ENCODE assay signal across 8 cellular contexts in genomic region chrX:7147431-7147977, GRCh38. TPM values are rescaled to one million over a fixed set of nuclear protein-coding genes. Genes with fewer than 3 reads are reported as not detected.
A peak's percentile ranks its signal among the peaks of the same experiment; 100 is the strongest.
DNase-seq lines count a peak whose midpoint lies in the region; ATAC-seq and TF ChIP-seq lines count a peak whose summit lies in the region.

TSS of gene STS (plus strand) at chrX:7147712. CDS start at chrX:7253200, 105,488 bp downstream.

- H3K4me1 ChIP-seq in RWPE2 (ENCODE audit: insufficient read depth, poor library complexity, severe bottlenecking), result peaks cover 4% of the 10 kb centered on the region
- H3K4me1 ChIP-seq in ascending aorta, result peaks cover 0 to 7% of the 10 kb centered on the region in 2 donors
- H3K4me1 ChIP-seq in sigmoid colon, result peaks cover 0 to 7% (median 0%) of the 10 kb centered on the region in 4 donors

- ATAC-seq in GM18873 (IDR thresholded peaks at IDR 0.05; ENCODE audit: low FRiP score, unreplicated experiment) (peak; percentile 22), HG03108 (IDR thresholded peaks at IDR 0.05; ENCODE audit: unreplicated experiment) (peak; percentile 43), RWPE2 (ENCODE audit: low read depth) (peak; percentile 42)

- peak within 1 kb of the TSS; percentile 84 for H3K4me3 ChIP-seq in AG04450 (ENCODE audit: low read depth, low read length)
- peak within 1 kb of the TSS; percentile 90 for H3K4me3 ChIP-seq in RWPE2 (ENCODE audit: severe bottlenecking)
- peak within 1 kb of the TSS; percentile 66 to 70 for H3K4me3 ChIP-seq in ascending aorta
- H3K4me3 ChIP-seq in iPS-11a (ENCODE audit: low read depth, low read length), result peak within 1 kb of the TSS; percentile 67
- H3K4me3 ChIP-seq in sigmoid colon, result peak within 1 kb of the TSS; percentile 70 to 78 (median 74)

- TF ChIP-seq EP300 in sigmoid colon (IDR thresholded peaks at IDR 0.05), result no peak

- H3K36me3 ChIP-seq in RWPE2 (ENCODE audit: low read depth) (no peaks in the 10 kb centered on the region), ascending aorta (no peaks in the 10 kb centered on the region), sigmoid colon (no peaks in the 10 kb centered on the region)

- intact Hi-C loops in ascending aorta (cut with DNase I), result loop anchor here (5.0 kb wide), 1 partner anchor 185 kb away; no protein-coding TSS in a partner anchor
- intact Hi-C loops in sigmoid colon (cut with DNase I), result no loop called here

- H3K27me3 ChIP-seq in AG04450 (ENCODE audit: control insufficient read depth, insufficient read depth, low read length) (no peaks in the 10 kb centered on the region), RWPE2 (ENCODE audit: insufficient read depth, poor library complexity, severe bottlenecking) (no peaks in the 10 kb centered on the region), ascending aorta (no peaks in the 10 kb centered on the region), sigmoid colon (no peaks in the 10 kb centered on the region)

- CTCF ChIA-PET in AG04450 (lab: Charles Lee), result interaction anchor here (1.4 kb wide), 1 partner anchor 14 kb away, joined by 3 read pairs; no protein-coding TSS in a partner anchor

- POLR2A ChIA-PET in AG04450 (lab: Yijun Ruan, JAX), result no interaction called here

- H3K9me3 ChIP-seq in AG04450 (ENCODE audit: control insufficient read depth, insufficient read depth, low read length) (no peaks in the 10 kb centered on the region), RWPE2 (ENCODE audit: severe bottlenecking) (no peaks in the 10 kb centered on the region), ascending aorta (no peaks in the 10 kb centered on the region), sigmoid colon (no peaks in the 10 kb centered on the region)

- DNase-seq in AG04450 (ENCODE audit: low read depth, low spot score), result no peak
- no peak for DNase-seq in RWPE2 (ENCODE audit: low spot score)
- DNase-seq in ascending aorta (ENCODE audit: low spot score in 2 of 2), result peak in 1 of 2 donors; percentile 72
- DNase-seq in sigmoid colon, result peak; percentile 74
- no peak for DNase-seq in NCI-H1048 (lab: John Stamatoyannopoulos, UW)

- no peak for TF ChIP-seq CTCF in AG04450 (IDR thresholded peaks at IDR 0.05; ENCODE audit: low read depth, low read length)
- TF ChIP-seq CTCF in RWPE2 (IDR thresholded peaks at IDR 0.05; ENCODE audit: poor library complexity, severe bottlenecking), result no peak
- no peak for TF ChIP-seq CTCF in ascending aorta (IDR thresholded peaks at IDR 0.05)
- no peak for TF ChIP-seq CTCF in sigmoid colon (IDR thresholded peaks at IDR 0.05)

- peak within 1 kb of the TSS; percentile 81 for H3K27ac ChIP-seq in AG04450 (ENCODE audit: low read depth, low read length)
- H3K27ac ChIP-seq in RWPE2 (ENCODE audit: poor library complexity, severe bottlenecking), result peak within 1 kb of the TSS; percentile 64
- peak within 1 kb of the TSS; percentile 86 to 91 for H3K27ac ChIP-seq in ascending aorta
- H3K27ac ChIP-seq in sigmoid colon, result peak within 1 kb of the TSS; percentile 87 to 90 (median 89)

- 0% methylated on average over 61 of the region's 61 CpGs for WGBS in sigmoid colon, 2 donors

- no peak for TF ChIP-seq POLR2A in sigmoid colon (IDR thresholded peaks at IDR 0.05)

RNA-seq across cellular contexts. Expression of gene STS, which starts in this region (rescaled TPM):
- 4.6 and 5.0 TPM in 2 replicates for polyA plus RNA-seq in AG04450 (2011; rRNA removed)
- 5.3 and 5.8 TPM in 2 replicates for polyA minus RNA-seq in AG04450 (2011; rRNA and poly(A)+ RNA removed)
- total RNA-seq in ascending aorta, result 7.2 TPM
- 1 to 10 TPM; 2.6 to 6.9 (median 4.2) TPM for total RNA-seq in sigmoid colon
- polyA plus RNA-seq in sigmoid colon, result 1 to 10 TPM; 2.8 to 8.2 (median 6.0) TPM
